Comparison of ENCODE assay signal across 13 cellular contexts in the genomic region with DNA sequence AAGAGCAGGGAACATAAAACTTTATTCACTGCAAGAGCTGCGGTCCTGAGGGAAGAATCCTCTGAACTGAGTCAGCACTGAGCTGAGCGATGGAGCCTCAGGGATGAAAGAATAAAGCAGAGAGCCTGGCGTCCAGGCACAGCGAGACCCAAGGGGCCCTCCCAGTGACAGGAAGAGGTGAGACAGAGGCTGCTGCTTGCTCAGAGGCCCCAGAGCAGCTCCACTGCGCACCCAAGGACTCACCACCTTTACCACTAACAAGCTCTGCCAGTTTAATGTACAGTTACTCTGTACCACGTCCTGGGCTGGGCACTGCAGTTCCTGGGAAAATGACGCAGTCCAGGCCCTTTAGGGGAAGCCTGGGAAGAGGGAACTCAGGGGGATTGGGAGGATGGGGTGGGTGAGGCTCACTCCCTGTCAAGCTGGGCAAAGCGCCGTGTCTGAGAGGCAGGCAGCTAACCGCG. TPM values are rescaled to one million over a fixed set of nuclear protein-coding genes. Genes with fewer than 3 reads are reported as not detected.
A peak's percentile ranks its signal among the peaks of the same experiment; 100 is the strongest.
DNase-seq lines count a peak whose midpoint lies in the region; FAIRE-seq and TF ChIP-seq lines count a peak whose summit lies in the region.
"Had no signal": no experiment of that assay in that cellular context is flagged by ENCODE, and none has a peak within 500 bp of the region (broad histone marks: within the 10 kb centered on the region; RNA-seq: fewer than 3 reads in every experiment).

No MANE protein-coding gene starts in this region.

- no peaks in the 10 kb centered on the region for H3K36me3 Mint-ChIP-seq in endodermal cell (ENCODE audit: low read depth)
- H3K36me3 Mint-ChIP-seq: T-cell had no signal

- no peaks in the 10 kb centered on the region for H3K4me1 Mint-ChIP-seq in endodermal cell

- peak; percentile 95 for FAIRE-seq in RCC 7860 (lab: Jason Lieb, UNC)

- WGBS in endodermal cell (ENCODE audit: insufficient coverage in 1 of 2, insufficient read length in 1 of 2), 2 experiments, result 81 to 85% methylated on average over 6 to 11 of the region's 11 CpGs

- DNase-seq in D341Med (ENCODE audit: low spot score), result peak; percentile 39
- DNase-seq in RCC 7860 (ENCODE audit: low spot score), result peak; percentile 96
- DNase-seq in endodermal cell, result peak; percentile 51
- DNase-seq in non-pigmented ciliary epithelial cell (ENCODE audit: low read depth), result peak; percentile 37
- DNase-seq in iPS-NIHi11 (ENCODE audit: low spot score), result no peak
- no peak for DNase-seq in NCI-H2171 (lab: John Stamatoyannopoulos, UW)
- no peak for DNase-seq in activated gamma-delta T cell (lab: John Stamatoyannopoulos, UW)
- DNase-seq in activated effector memory CD4-positive, alpha-beta T cell treated with Interleukin-2 at 50 U/mL for 16 hours, result no peak
- DNase-seq: activated CD4-positive, alpha-beta T cell treated with anti-CD3 and anti-CD28 coated beads for 48 hours; NCI-H187; ovary; T-cell had no signal

- H3K36me3 ChIP-seq in endodermal cell (ENCODE audit: control insufficient read depth, insufficient read depth, low read length), result no peaks in the 10 kb centered on the region
- H3K36me3 ChIP-seq: ovary had no signal

- H3K9ac ChIP-seq in endodermal cell (ENCODE audit: extremely low read depth, low read length, poor library complexity, severe bottlenecking), result no peak overlapping the region

- H3K27me3 ChIP-seq in endodermal cell (ENCODE audit: control insufficient read depth, insufficient read depth, low read length, poor library complexity, severe bottlenecking), result peaks cover 31% of the 10 kb centered on the region
- H3K27me3 ChIP-seq: ovary had no signal

- H3K4me3 ChIP-seq in endodermal cell (ENCODE audit: low read length), result no peak overlapping the region
- H3K4me3 ChIP-seq: ovary had no signal

- no peaks in the 10 kb centered on the region for H3K9me3 Mint-ChIP-seq in endodermal cell
- H3K9me3 Mint-ChIP-seq: activated T-helper 1 cell treated with anti-CD3 and anti-CD28 coated beads, Interleukin-12 subunit alpha, Interleukin-12 subunit beta, Interleukin-2, Interleukin-4 antibody, amounts not matched to agents 30 ng/mL and 10 ng/mL and 1 ng/mL, durations not matched to agents 14 hours and 24 hours and 36 hours; T-cell had no signal

- H3K27ac Mint-ChIP-seq in endodermal cell, result no peak overlapping the region
- H3K27ac Mint-ChIP-seq: activated T-helper 1 cell treated with anti-CD3 and anti-CD28 coated beads, Interleukin-12 subunit alpha, Interleukin-12 subunit beta, Interleukin-2, Interleukin-4 antibody, amounts not matched to agents 30 ng/mL and 10 ng/mL and 1 ng/mL, durations not matched to agents 14 hours and 24 hours and 36 hours; T-cell had no signal

- H3K9me3 ChIP-seq in endodermal cell (ENCODE audit: control insufficient read depth, low read length), result no peaks in the 10 kb centered on the region
- H3K9me3 ChIP-seq: ovary had no signal

- TF ChIP-seq CTCF in endodermal cell (conservative IDR thresholded peaks at IDR 0.05), result no peak

- peaks cover 51% of the 10 kb centered on the region for H3K27me3 Mint-ChIP-seq in endodermal cell (ENCODE audit: insufficient read depth)

- H3K27ac ChIP-seq in endodermal cell (ENCODE audit: low read depth, low read length), result no peak overlapping the region
- H3K27ac ChIP-seq: ovary had no signal

- H3K4me1 ChIP-seq in endodermal cell (ENCODE audit: control insufficient read depth, insufficient read depth, low read length), result no peaks in the 10 kb centered on the region

- H3K4me3 Mint-ChIP-seq in endodermal cell, result no peak overlapping the region
- H3K4me3 Mint-ChIP-seq: activated T-helper 1 cell treated with anti-CD3 and anti-CD28 coated beads, Interleukin-12 subunit alpha, Interleukin-12 subunit beta, Interleukin-2, Interleukin-4 antibody, amounts not matched to agents 30 ng/mL and 10 ng/mL and 1 ng/mL, durations not matched to agents 14 hours and 24 hours and 36 hours had no signal

RNA-seq across cellular contexts. Expression of a gene that starts 5.6 kb away (rescaled TPM):
- total RNA-seq in endodermal cell, result under 1 TPM in 1 of 2 donors, not detected in 1; 0.35 TPM
- polyA plus RNA-seq in endodermal cell (2013, experiment 1 of 2), result 0.11 TPM
- polyA plus RNA-seq in endodermal cell (2013, experiment 2 of 2), result 0.83 TPM
- total RNA-seq: activated T-helper 1 cell treated with anti-CD3 and anti-CD28 coated beads, Interleukin-12 subunit alpha, Interleukin-12 subunit beta, Interleukin-2, Interleukin-4 antibody, amounts not matched to agents 30 ng/mL and 10 ng/mL and 1 ng/mL, durations not matched to agents 14 hours and 24 hours and 36 hours; T-cell had no signal

RNA-seq across cellular contexts. Expression of a gene that starts 10.5 kb away (rescaled TPM):
- total RNA-seq in endodermal cell, result 100 to 1,000 TPM; 145 to 171 TPM
- polyA plus RNA-seq in endodermal cell (2013, experiment 1 of 2), result 114 TPM
- polyA plus RNA-seq in endodermal cell (2013, experiment 2 of 2), result 101 TPM

RNA-seq across cellular contexts. Expression of a gene that starts 37.9 kb away (rescaled TPM):
- total RNA-seq in endodermal cell, result 10 to 100 TPM; 43.5 to 64.7 TPM
- 45.3 TPM for polyA plus RNA-seq in endodermal cell (2013, experiment 1 of 2)
- 46.4 TPM for polyA plus RNA-seq in endodermal cell (2013, experiment 2 of 2)

RNA-seq across cellular contexts. Expression of a gene that starts 58.4 kb away (rescaled TPM):
- total RNA-seq in endodermal cell, result 1 to 10 TPM; 1.4 to 2.7 TPM
- polyA plus RNA-seq in endodermal cell (2013, experiment 1 of 2), result 13.9 TPM
- 12.4 TPM for polyA plus RNA-seq in endodermal cell (2013, experiment 2 of 2)
- total RNA-seq: T-cell had no signal

Comparison
In these comparisons a context has a peak if more than half of its experiments do, and no peak if none do; other contexts are left out.
1. DNase-seq: peak in D341Med (single experiment), RCC 7860 (single experiment), endodermal cell (single experiment) and non-pigmented ciliary epithelial cell (single experiment); none in iPS-NIHi11 (single experiment), NCI-H2171 (single experiment), activated gamma-delta T cell (single experiment) and activated effector memory CD4-positive, alpha-beta T cell treated with Interleukin-2 at 50 U/mL for 16 hours (single experiment).